12 cellular contexts compared by ENCODE assay signal in genomic region chr10:128105383-128105782, GRCh38. TPM values are rescaled to one million over a fixed set of nuclear protein-coding genes. Genes with fewer than 3 reads are reported as not detected.
DNase-seq lines count a peak whose midpoint lies in the region; ATAC-seq and TF ChIP-seq lines count a peak whose summit lies in the region.
"Had no signal": no experiment of that assay in that cellular context is flagged by ENCODE, and none has a peak within 500 bp of the region (broad histone marks: within the 10 kb centered on the region; RNA-seq: fewer than 3 reads in every experiment).

No MANE protein-coding gene starts in this region.

- TF ChIP-seq RAD21 in HCT116 (IDR thresholded peaks at IDR 0.05; ENCODE audit: low read depth) = no peak

- peaks cover 97% of the 10 kb centered on the region for H3K79me2 ChIP-seq in HCT116 (ENCODE audit: insufficient read depth, low read length)

- in situ Hi-C loops in G401 (cut with HindIII; ENCODE audit: low sequenced_read_pairs) = no loop called here

- TF ChIP-seq EP300 in esophagus muscularis mucosa (IDR thresholded peaks at IDR 0.05) = no peak

- TF ChIP-seq CTCF in activated CD8-positive, alpha-beta T cell treated with anti-CD3 and anti-CD28 coated beads for 36 hours (IDR thresholded peaks at IDR 0.05) = no peak
- no peak for TF ChIP-seq CTCF in HCT116 (IDR thresholded peaks at IDR 0.05 in 2 of 3, conservative IDR thresholded peaks at IDR 0.05 in 1 of 3; ENCODE audit: borderline replicate concordance in 1 of 3, insufficient read depth in 1 of 3, low read depth in 2 of 3, low read length in 2 of 3)
- no peak for TF ChIP-seq CTCF in esophagus muscularis mucosa (IDR thresholded peaks at IDR 0.05)

- RAD21 ChIA-PET in HCT116 (lab: Charles Lee; ENCODE audit: low non-redundant PET in 1 of 2, low total read pairs in 2 of 2, uncharacterized antibody in 2 of 2, unreplicated experiment in 2 of 2) = no interaction called here

- 100% methylated on average over 4 of the region's 4 CpGs for WGBS in esophagus muscularis mucosa

- no peak overlapping the region for H3K4me3 Mint-ChIP-seq in activated CD8-positive, alpha-beta T cell treated with anti-CD3 and anti-CD28 coated beads, Interleukin-2, amount 10 ng/mL, durations not matched to agents 7 days and 5 days
- no peak overlapping the region for H3K4me3 Mint-ChIP-seq in activated CD8-positive, alpha-beta T cell treated with anti-CD3 and anti-CD28 coated beads for 36 hours
- H3K4me3 Mint-ChIP-seq: B cell had no signal

- no peaks in the 10 kb centered on the region for H3K27me3 Mint-ChIP-seq in activated CD8-positive, alpha-beta T cell treated with anti-CD3 and anti-CD28 coated beads, Interleukin-2, amount 10 ng/mL, durations not matched to agents 7 days and 5 days (ENCODE audit: low read depth)
- no peaks in the 10 kb centered on the region for H3K27me3 Mint-ChIP-seq in activated CD8-positive, alpha-beta T cell treated with anti-CD3 and anti-CD28 coated beads for 36 hours
- H3K27me3 Mint-ChIP-seq: B cell; CD4-positive, alpha-beta memory T cell had no signal

- no peaks in the 10 kb centered on the region for H4K20me1 ChIP-seq in HCT116 (ENCODE audit: insufficient read depth)

- intact Hi-C loops in activated CD8-positive, alpha-beta T cell treated with anti-CD3 and anti-CD28 coated beads for 36 hours (cut with micrococcal nuclease) = no loop called here
- intact Hi-C loops in HCT116 (cut with micrococcal nuclease) (no loop called here), esophagus muscularis mucosa (cut with DNase I) (no loop called here)

- no peak for TF ChIP-seq POLR2A in HCT116 (IDR thresholded peaks at IDR 0.05; ENCODE audit: borderline replicate concordance, extremely low read depth, insufficient read depth, insufficient read length)
- TF ChIP-seq POLR2A in esophagus muscularis mucosa (IDR thresholded peaks at IDR 0.05; ENCODE audit: low read depth) = no peak

- no peaks in the 10 kb centered on the region for H3K27me3 ChIP-seq in HCT116 (ENCODE audit: insufficient read depth, low read length)
- no peaks in the 10 kb centered on the region for H3K27me3 ChIP-seq in esophagus muscularis mucosa

- no peaks in the 10 kb centered on the region for H3K9me2 ChIP-seq in HCT116 (ENCODE audit: insufficient read depth)

- H3K4me1 ChIP-seq in HCT116 (ENCODE audit: control insufficient read depth in 1 of 2, insufficient read depth in 2 of 2, low read length in 2 of 2) (no peaks in the 10 kb centered on the region), esophagus muscularis mucosa (no peaks in the 10 kb centered on the region)

- H3K9me3 ChIP-seq in HCT116 (ENCODE audit: control insufficient read depth in 1 of 2, insufficient read depth in 1 of 2, low read depth in 1 of 2, low read length in 2 of 2) (no peaks in the 10 kb centered on the region), esophagus muscularis mucosa (no peaks in the 10 kb centered on the region)

- CTCF ChIA-PET in activated CD8-positive, alpha-beta T cell treated with anti-CD3 and anti-CD28 coated beads, Interleukin-2, amount 10 ng/mL, durations not matched to agents 7 days and 5 days (lab: Charles Lee) = interaction anchor here (0.6 to 3.1 kb wide), 4 partner anchors 10 to 70 kb away, joined by 3 to 12 read pairs (median 5); no protein-coding TSS in a partner anchor
- CTCF ChIA-PET in activated CD8-positive, alpha-beta T cell treated with anti-CD3 and anti-CD28 coated beads for 36 hours (lab: Charles Lee) = interaction anchor here (1.3 kb wide), 1 partner anchor 70 kb away, joined by 4 read pairs; no protein-coding TSS in a partner anchor
- CTCF ChIA-PET in HCT116 (lab: Charles Lee) = no interaction called here

- no peak overlapping the region for H3K4me2 ChIP-seq in HCT116 (ENCODE audit: low read length)

- H3K36me3 ChIP-seq in HCT116 (ENCODE audit: control insufficient read depth in 1 of 2, insufficient read depth in 2 of 2, low read length in 2 of 2) (peaks cover 98 to 99% of the 10 kb centered on the region in 2 experiments), esophagus muscularis mucosa (no peaks in the 10 kb centered on the region)

- no peak overlapping the region for H3K9ac ChIP-seq in HCT116 (ENCODE audit: low read length)
- H3K9ac ChIP-seq: GM23248 had no signal

- no peak for DNase-seq in activated CD8-positive, alpha-beta T cell treated with anti-CD3 and anti-CD28 coated beads, Interleukin-2, amount 10 ng/mL, durations not matched to agents 7 days and 5 days
- no peak for DNase-seq in activated CD8-positive, alpha-beta T cell treated with anti-CD3 and anti-CD28 coated beads for 36 hours
- DNase-seq in HCT116 (ENCODE audit: low read depth, low spot score) = no peak
- DNase-seq in esophagus muscularis mucosa (ENCODE audit: extremely low spot score) = peak; percentile 60
- DNase-seq in G401 (ENCODE audit: low spot score) = no peak
- DNase-seq: C1 segment of cervical spinal cord; CD4-positive, alpha-beta memory T cell; DMS79; GM23248 had no signal

- H3K27ac Mint-ChIP-seq in activated CD8-positive, alpha-beta T cell treated with anti-CD3 and anti-CD28 coated beads, Interleukin-2, amount 10 ng/mL, durations not matched to agents 7 days and 5 days = peak overlapping the region; percentile 67
- H3K27ac Mint-ChIP-seq in activated CD8-positive, alpha-beta T cell treated with anti-CD3 and anti-CD28 coated beads for 36 hours = no peak overlapping the region
- H3K27ac Mint-ChIP-seq: B cell had no signal

- H2AFZ ChIP-seq in HCT116 (ENCODE audit: low read depth, low read length, poor library complexity, severe bottlenecking) = no peak overlapping the region
- H2AFZ ChIP-seq: GM23248 had no signal

- TSS peak; percentile 6 for BruUV-seq in HCT116 (replicated peaks; lab: Mats Ljungman, UMichigan)

- peaks cover 13% of the 10 kb centered on the region for H3K36me3 Mint-ChIP-seq in activated CD8-positive, alpha-beta T cell treated with anti-CD3 and anti-CD28 coated beads, Interleukin-2, amount 10 ng/mL, durations not matched to agents 7 days and 5 days (ENCODE audit: low read depth)
- H3K36me3 Mint-ChIP-seq in activated CD8-positive, alpha-beta T cell treated with anti-CD3 and anti-CD28 coated beads for 36 hours (ENCODE audit: low read depth) = peaks cover 10% of the 10 kb centered on the region
- H3K36me3 Mint-ChIP-seq: CD4-positive, alpha-beta memory T cell had no signal

- no peaks in the 10 kb centered on the region for H3K9me3 Mint-ChIP-seq in activated CD8-positive, alpha-beta T cell treated with anti-CD3 and anti-CD28 coated beads, Interleukin-2, amount 10 ng/mL, durations not matched to agents 7 days and 5 days (ENCODE audit: insufficient read depth)
- H3K9me3 Mint-ChIP-seq in activated CD8-positive, alpha-beta T cell treated with anti-CD3 and anti-CD28 coated beads for 36 hours = no peaks in the 10 kb centered on the region
- H3K9me3 Mint-ChIP-seq: CD4-positive, alpha-beta memory T cell had no signal

- POLR2A ChIA-PET in activated CD8-positive, alpha-beta T cell treated with anti-CD3 and anti-CD28 coated beads, Interleukin-2, amount 10 ng/mL, durations not matched to agents 7 days and 5 days (lab: Charles Lee) = interaction anchor here (1.4 to 2.0 kb wide), 2 partner anchors 9 to 11 kb away, joined by 4 to 6 read pairs; no protein-coding TSS in a partner anchor
- POLR2A ChIA-PET in activated CD8-positive, alpha-beta T cell treated with anti-CD3 and anti-CD28 coated beads for 36 hours (lab: Charles Lee) = interaction anchor here (0.6 to 2.7 kb wide), 7 partner anchors 8 to 47 kb away, joined by 3 to 13 read pairs (median 4); partner anchors contain the start of gene MKI67
- POLR2A ChIA-PET in HCT116 (lab: Charles Lee) = no interaction called here

- H3K4me1 Mint-ChIP-seq in activated CD8-positive, alpha-beta T cell treated with anti-CD3 and anti-CD28 coated beads, Interleukin-2, amount 10 ng/mL, durations not matched to agents 7 days and 5 days (ENCODE audit: low read depth) = peaks cover 9% of the 10 kb centered on the region
- H3K4me1 Mint-ChIP-seq in activated CD8-positive, alpha-beta T cell treated with anti-CD3 and anti-CD28 coated beads for 36 hours (ENCODE audit: low read depth) = peaks cover 23% of the 10 kb centered on the region
- H3K4me1 Mint-ChIP-seq: B cell had no signal

- ATAC-seq in activated CD8-positive, alpha-beta T cell treated with anti-CD3 and anti-CD28 coated beads, Interleukin-2, amount 10 ng/mL, durations not matched to agents 7 days and 5 days = no peak
- ATAC-seq in activated CD8-positive, alpha-beta T cell treated with anti-CD3 and anti-CD28 coated beads for 36 hours = no peak
- ATAC-seq in HCT116 (no peak), HG03342 (IDR thresholded peaks at IDR 0.05; ENCODE audit: unreplicated experiment) (no peak), GM18907 (IDR thresholded peaks at IDR 0.05; ENCODE audit: unreplicated experiment) (no peak)

- H3K27ac ChIP-seq in HCT116 (ENCODE audit: low read depth, low read length) (no peak overlapping the region), esophagus muscularis mucosa (replicated peaks in 1 of 4) (no peak overlapping the region)
- H3K27ac ChIP-seq: GM23248 had no signal

- H3K4me3 ChIP-seq in HCT116 (replicated peaks in 1 of 2; ENCODE audit: low read depth in 1 of 2, low read length in 2 of 2) (no peak overlapping the region), esophagus muscularis mucosa (no peak overlapping the region)
- H3K4me3 ChIP-seq: GM23248 had no signal

TF ChIP-seq in HCT116, 20 proteins besides CTCF, POLR2A, EP300 and RAD21:
- no peak for TF ChIP-seq SRF (IDR thresholded peaks at IDR 0.05; ENCODE audit: low read depth)

RNA-seq across cellular contexts. Expression of gene MKI67, which starts 20.8 kb away (rescaled TPM):
- total RNA-seq in activated CD8-positive, alpha-beta T cell treated with anti-CD3 and anti-CD28 coated beads, Interleukin-2, amount 10 ng/mL, durations not matched to agents 7 days and 5 days = 100 to 1,000 TPM; 356 to 368 TPM
- total RNA-seq in activated CD8-positive, alpha-beta T cell treated with anti-CD3 and anti-CD28 coated beads for 36 hours = 100 to 1,000 TPM; 205 to 230 TPM
- 202 TPM for total RNA-seq in HCT116 (2021; ENCODE audit: unreplicated experiment)
- 64.3 and 90.3 TPM in 2 replicates for polyA plus RNA-seq in HCT116 (2012)
- 1 to 10 TPM in 1 of 4 donors, under 1 TPM in 3; 0.17 to 1.2 (median 0.87) TPM for total RNA-seq in esophagus muscularis mucosa
- 9.2 and 13.8 TPM in 2 replicates for total RNA-seq in G401 (2014; rRNA removed; shearing (Covaris generic))

Comparison
In these comparisons a context has a peak if more than half of its experiments do, and no peak if none do; other contexts are left out.
1. RNA of gene MKI67, which starts 20.8 kb away (total RNA-seq): 356 to 368 TPM in activated CD8-positive, alpha-beta T cell treated with anti-CD3 and anti-CD28 coated beads, Interleukin-2, amount 10 ng/mL, durations not matched to agents 7 days and 5 days, 205 to 230 TPM in activated CD8-positive, alpha-beta T cell treated with anti-CD3 and anti-CD28 coated beads for 36 hours and 202 TPM in HCT116 (single experiment); 9.2 to 13.8 TPM in G401 and 0.17 to 1.2 TPM in esophagus muscularis mucosa; every median in the first group is over 10 times any median in the second.